2 cellular contexts compared by ENCODE assay signal in the genomic region with DNA sequence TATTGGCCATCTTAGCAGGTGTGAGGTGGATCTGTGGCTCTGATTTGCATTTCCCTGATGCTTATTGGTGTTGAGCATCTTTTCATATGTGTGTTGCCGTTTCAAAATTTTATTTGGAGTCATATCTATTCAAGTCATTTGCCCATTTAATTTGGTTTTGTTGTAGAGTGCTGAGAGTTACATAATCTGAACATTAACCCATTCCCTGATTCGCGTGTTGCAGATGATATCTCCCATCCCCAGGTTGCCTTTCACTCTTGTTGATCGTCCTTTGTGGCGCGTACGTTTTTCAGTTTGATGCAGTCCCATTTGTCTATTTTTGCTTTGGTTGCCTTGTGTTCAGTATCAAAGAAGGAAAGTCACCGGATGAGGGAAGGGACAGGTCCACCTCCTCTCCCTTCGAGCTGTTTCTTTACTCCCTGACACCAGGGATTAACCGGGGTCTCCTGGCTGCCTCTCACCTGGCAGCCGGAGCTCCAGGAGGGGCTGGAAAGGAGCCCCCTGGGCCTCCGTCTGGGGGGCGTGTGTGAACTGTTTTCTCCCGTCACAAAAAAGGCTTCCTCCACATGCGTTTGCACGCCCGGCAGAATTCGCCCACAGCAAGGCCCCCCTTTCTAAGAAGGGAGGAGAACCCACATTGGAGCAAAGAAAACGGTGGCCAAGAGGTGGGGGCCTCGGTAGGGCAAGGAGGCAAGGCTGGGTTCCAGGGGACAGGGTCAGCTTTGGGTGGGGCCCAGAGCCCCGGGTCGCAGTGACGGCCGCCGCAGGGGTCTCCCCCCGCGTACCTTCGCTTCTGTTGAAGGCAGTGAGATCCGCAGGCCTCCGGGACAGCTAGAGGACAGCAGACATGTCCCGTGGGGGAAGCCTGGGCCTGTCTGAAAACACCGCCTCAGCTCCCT.
TF ChIP-seq lines count a peak whose summit lies in the region.

No MANE protein-coding gene starts in this region.

TF ChIP-seq in SK-N-SH, 30 proteins besides CTCF, POLR2A, EP300 and RAD21 (continued from another document):
- TF ChIP-seq, protein P1, sequence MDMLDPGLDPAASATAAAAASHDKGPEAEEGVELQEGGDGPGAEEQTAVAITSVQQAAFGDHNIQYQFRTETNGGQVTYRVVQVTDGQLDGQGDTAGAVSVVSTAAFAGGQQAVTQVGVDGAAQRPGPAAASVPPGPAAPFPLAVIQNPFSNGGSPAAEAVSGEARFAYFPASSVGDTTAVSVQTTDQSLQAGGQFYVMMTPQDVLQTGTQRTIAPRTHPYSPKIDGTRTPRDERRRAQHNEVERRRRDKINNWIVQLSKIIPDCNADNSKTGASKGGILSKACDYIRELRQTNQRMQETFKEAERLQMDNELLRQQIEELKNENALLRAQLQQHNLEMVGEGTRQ (IDR thresholded peaks at IDR 0.05; ENCODE audit: borderline replicate concordance, low read depth, low read length): no peak
- no peak for TF ChIP-seq YY1 (IDR thresholded peaks at IDR 0.05; ENCODE audit: low read depth)
- TF ChIP-seq MXI1 (IDR thresholded peaks at IDR 0.05; ENCODE audit: low read depth, low read length): no peak
- no peak for TF ChIP-seq TCF12 (IDR thresholded peaks at IDR 0.05)
- no peak for TF ChIP-seq SMC3 (IDR thresholded peaks at IDR 0.05; ENCODE audit: low read depth, low read length)
- no peak for TF ChIP-seq SIN3A (IDR thresholded peaks at IDR 0.05; ENCODE audit: borderline replicate concordance, low read depth, low read length)
- TF ChIP-seq, protein P2, sequence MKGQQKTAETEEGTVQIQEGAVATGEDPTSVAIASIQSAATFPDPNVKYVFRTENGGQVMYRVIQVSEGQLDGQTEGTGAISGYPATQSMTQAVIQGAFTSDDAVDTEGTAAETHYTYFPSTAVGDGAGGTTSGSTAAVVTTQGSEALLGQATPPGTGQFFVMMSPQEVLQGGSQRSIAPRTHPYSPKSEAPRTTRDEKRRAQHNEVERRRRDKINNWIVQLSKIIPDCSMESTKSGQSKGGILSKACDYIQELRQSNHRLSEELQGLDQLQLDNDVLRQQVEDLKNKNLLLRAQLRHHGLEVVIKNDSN (IDR thresholded peaks at IDR 0.05; ENCODE audit: borderline replicate concordance, low read depth): no peak
- no peak for TF ChIP-seq JUND (IDR thresholded peaks at IDR 0.05)
- no peak for TF ChIP-seq TAF1 (IDR thresholded peaks at IDR 0.05; ENCODE audit: borderline replicate concordance, low read depth, low read length)

TF ChIP-seq in SK-N-SH treated with all-trans-retinoic acid at 6 μM for 48 hours, 23 proteins besides CTCF, POLR2A, EP300 and RAD21 (continued from another document):
- TF ChIP-seq RARB (CRISPR knock-in tag; IDR thresholded peaks at IDR 0.05) (no peak), POU6F1 (CRISPR knock-in tag; IDR thresholded peaks at IDR 0.05; ENCODE audit: borderline replicate concordance, low read depth) (no peak), ISL1 (CRISPR knock-in tag; IDR thresholded peaks at IDR 0.05) (no peak), ZFP3 (CRISPR knock-in tag; IDR thresholded peaks at IDR 0.05) (no peak), ARNTL (CRISPR knock-in tag; IDR thresholded peaks at IDR 0.05; ENCODE audit: borderline replicate concordance, low read depth) (no peak), CSDC2 (CRISPR knock-in tag; IDR thresholded peaks at IDR 0.05) (no peak), BACH2 (CRISPR knock-in tag; IDR thresholded peaks at IDR 0.05; ENCODE audit: borderline replicate concordance) (no peak), OSR1 (CRISPR knock-in tag; IDR thresholded peaks at IDR 0.05) (no peak), ESRRG (CRISPR knock-in tag; IDR thresholded peaks at IDR 0.05) (no peak), ZFP30 (CRISPR knock-in tag; IDR thresholded peaks at IDR 0.05) (no peak)
- TF ChIP-seq, protein P3, sequence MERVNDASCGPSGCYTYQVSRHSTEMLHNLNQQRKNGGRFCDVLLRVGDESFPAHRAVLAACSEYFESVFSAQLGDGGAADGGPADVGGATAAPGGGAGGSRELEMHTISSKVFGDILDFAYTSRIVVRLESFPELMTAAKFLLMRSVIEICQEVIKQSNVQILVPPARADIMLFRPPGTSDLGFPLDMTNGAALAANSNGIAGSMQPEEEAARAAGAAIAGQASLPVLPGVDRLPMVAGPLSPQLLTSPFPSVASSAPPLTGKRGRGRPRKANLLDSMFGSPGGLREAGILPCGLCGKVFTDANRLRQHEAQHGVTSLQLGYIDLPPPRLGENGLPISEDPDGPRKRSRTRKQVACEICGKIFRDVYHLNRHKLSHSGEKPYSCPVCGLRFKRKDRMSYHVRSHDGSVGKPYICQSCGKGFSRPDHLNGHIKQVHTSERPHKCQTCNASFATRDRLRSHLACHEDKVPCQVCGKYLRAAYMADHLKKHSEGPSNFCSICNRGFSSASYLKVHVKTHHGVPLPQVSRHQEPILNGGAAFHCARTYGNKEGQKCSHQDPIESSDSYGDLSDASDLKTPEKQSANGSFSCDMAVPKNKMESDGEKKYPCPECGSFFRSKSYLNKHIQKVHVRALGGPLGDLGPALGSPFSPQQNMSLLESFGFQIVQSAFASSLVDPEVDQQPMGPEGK (CRISPR knock-in tag; IDR thresholded peaks at IDR 0.05; ENCODE audit: borderline replicate concordance): no peak
